In the genomic region with DNA sequence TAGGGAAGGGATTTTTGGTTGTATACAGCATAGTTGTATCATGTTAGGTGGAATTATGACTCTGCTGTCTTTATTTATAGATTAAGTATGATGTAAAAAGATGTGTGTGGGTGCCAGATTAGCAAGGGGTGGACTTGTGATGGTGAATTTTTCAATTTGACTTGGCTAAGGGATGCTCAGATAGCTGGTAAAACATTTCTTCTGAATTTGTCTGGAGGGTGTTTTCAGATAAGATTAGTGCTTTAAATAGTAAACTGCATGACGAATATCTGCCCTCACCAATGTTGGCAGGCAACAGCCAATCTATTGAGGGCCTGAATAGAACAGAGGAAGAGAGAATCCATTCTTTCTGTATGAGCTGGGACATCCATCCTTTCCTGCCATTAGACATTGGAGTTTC, we compare ENCODE assay signal across 12 cellular contexts.
"Had no signal": no experiment of that assay in that cellular context is flagged by ENCODE, and none has a peak within 500 bp of the region (broad histone marks: within the 10 kb centered on the region; RNA-seq: fewer than 3 reads in every experiment).

No MANE protein-coding gene starts in this region.

- DNase-seq: activated CD4-positive, alpha-beta T cell treated with anti-CD3 and anti-CD28 coated beads for 4 hours; activated effector memory CD4-positive, alpha-beta T cell treated with anti-CD3 and anti-CD28 coated beads, Interleukin-2, amount 50 U/mL, for 16 hours; adrenal gland; caudate nucleus; hippocampal formation; left lung; naive thymus-derived CD8-positive, alpha-beta T cell; posterior cingulate gyrus; stimulated activated CD4-positive, alpha-beta T cell treated with anti-CD3 and anti-CD28 coated beads, Interleukin-4, amount 100 ng/mL, for 4 hours; stimulated activated CD8-positive, alpha-beta memory T cell treated with anti-CD3 and anti-CD28 coated beads, Interleukin-4, amount 100 ng/mL, for 48 hours; stimulated activated naive CD8-positive, alpha-beta T cell treated with anti-CD3 and anti-CD28 coated beads, Interleukin-15, Interleukin-2, amounts not matched to agents 100 U/mL and 50 U/mL, for 24 hours; transverse colon had no signal
